12 cellular contexts compared by ENCODE assay signal in the genomic region with DNA sequence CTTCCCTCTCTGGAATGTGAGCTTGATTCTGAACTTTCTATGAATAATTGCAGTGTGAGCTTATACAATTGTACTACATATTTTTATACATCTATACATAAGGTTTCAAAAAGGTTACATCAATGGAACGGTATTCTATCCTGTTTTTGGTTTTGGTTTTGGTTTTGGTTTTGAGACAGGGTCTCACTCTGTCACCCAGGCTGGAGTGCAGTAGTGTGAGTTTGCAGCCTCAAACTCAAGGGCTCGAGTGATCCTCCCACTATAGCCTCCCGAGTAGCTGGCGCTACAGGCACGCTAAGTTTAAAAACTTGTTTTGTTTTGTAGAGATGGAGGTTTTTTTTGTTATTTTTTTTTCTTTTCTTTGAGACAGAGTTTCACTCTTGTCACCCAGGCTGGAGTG. TPM values are rescaled to one million over a fixed set of nuclear protein-coding genes. Genes with fewer than 3 reads are reported as not detected.
A peak's percentile ranks its signal among the peaks of the same experiment; 100 is the strongest.
DNase-seq lines count a peak whose midpoint lies in the region; ATAC-seq lines count a peak whose summit lies in the region.
"Had no signal": no experiment of that assay in that cellular context is flagged by ENCODE, and none has a peak within 500 bp of the region (broad histone marks: within the 10 kb centered on the region; RNA-seq: fewer than 3 reads in every experiment).

No MANE protein-coding gene starts in this region.

- peak; percentile 13 for DNase-seq in activated naive CD4-positive, alpha-beta T cell treated with Interleukin-2 at 50 U/mL for 16 hours
- no peak for DNase-seq in activated naive CD4-positive, alpha-beta T cell treated with anti-CD3 and anti-CD28 coated beads, Interleukin-2, amount 50 U/mL, for 16 hours
- no peak for DNase-seq in stimulated activated effector memory CD8-positive, alpha-beta T cell treated with anti-CD3 and anti-CD28 coated beads, Interleukin-12 subunit alpha, Interleukin-12 subunit beta, amount 100 ng/mL, for 72 hours (ENCODE audit: low spot score in 2 of 2)
- DNase-seq in NCI-H2029 treated with DMSO at 0.1 percent for 48 hours (lab: John Stamatoyannopoulos, UW) (no peak), SK-N-DZ (ENCODE audit: low spot score) (no peak), cardiac septum (ENCODE audit: low spot score) (no peak)
- DNase-seq: kidney glomerular epithelial cell, tibial artery had no signal

- intact Hi-C loops in cardiac septum (cut with DNase I): no loop called here

- peaks cover 11% of the 10 kb centered on the region for H3K4me1 Mint-ChIP-seq in activated T-helper 17 cell treated with anti-CD3 and anti-CD28 coated beads, Interleukin-2, amount 50 U/mL, for 72 hours
- peaks cover 4% of the 10 kb centered on the region for H3K4me1 Mint-ChIP-seq in stimulated activated effector memory CD8-positive, alpha-beta T cell treated with anti-CD3 and anti-CD28 coated beads, Interleukin-12 subunit alpha, Interleukin-12 subunit beta, amount 100 ng/mL, for 72 hours

- peak overlapping the region; percentile 85 for H3K4me3 Mint-ChIP-seq in activated T-helper 17 cell treated with anti-CD3 and anti-CD28 coated beads, Interleukin-2, amount 50 U/mL, for 72 hours
- peak overlapping the region; percentile 40 for H3K4me3 Mint-ChIP-seq in stimulated activated effector memory CD8-positive, alpha-beta T cell treated with anti-CD3 and anti-CD28 coated beads, Interleukin-12 subunit alpha, Interleukin-12 subunit beta, amount 100 ng/mL, for 72 hours

- no peaks in the 10 kb centered on the region for H3K36me3 Mint-ChIP-seq in activated T-helper 17 cell treated with anti-CD3 and anti-CD28 coated beads, Interleukin-2, amount 50 U/mL, for 72 hours (ENCODE audit: low read depth)
- H3K36me3 Mint-ChIP-seq in stimulated activated effector memory CD8-positive, alpha-beta T cell treated with anti-CD3 and anti-CD28 coated beads, Interleukin-12 subunit alpha, Interleukin-12 subunit beta, amount 100 ng/mL, for 72 hours: no peaks in the 10 kb centered on the region

- peak overlapping the region; percentile 95 for H3K27ac Mint-ChIP-seq in activated T-helper 17 cell treated with anti-CD3 and anti-CD28 coated beads, Interleukin-2, amount 50 U/mL, for 72 hours
- peak overlapping the region; percentile 53 for H3K27ac Mint-ChIP-seq in stimulated activated effector memory CD8-positive, alpha-beta T cell treated with anti-CD3 and anti-CD28 coated beads, Interleukin-12 subunit alpha, Interleukin-12 subunit beta, amount 100 ng/mL, for 72 hours

- peak; percentile 55 for ATAC-seq in HG03196 (IDR thresholded peaks at IDR 0.05; ENCODE audit: unreplicated experiment)
- ATAC-seq in activated T-helper 17 cell treated with anti-CD3 and anti-CD28 coated beads, Interleukin-2, amount 50 U/mL, for 72 hours (replicated peaks): peak; percentile 80
- peak; percentile 17 for ATAC-seq in stimulated activated effector memory CD8-positive, alpha-beta T cell treated with anti-CD3 and anti-CD28 coated beads, Interleukin-12 subunit alpha, Interleukin-12 subunit beta, amount 100 ng/mL, for 72 hours

- no peaks in the 10 kb centered on the region for H3K9me3 Mint-ChIP-seq in activated T-helper 17 cell treated with anti-CD3 and anti-CD28 coated beads, Interleukin-2, amount 50 U/mL, for 72 hours
- no peaks in the 10 kb centered on the region for H3K9me3 Mint-ChIP-seq in stimulated activated effector memory CD8-positive, alpha-beta T cell treated with anti-CD3 and anti-CD28 coated beads, Interleukin-12 subunit alpha, Interleukin-12 subunit beta, amount 100 ng/mL, for 72 hours

- H3K27me3 Mint-ChIP-seq in activated T-helper 17 cell treated with anti-CD3 and anti-CD28 coated beads, Interleukin-2, amount 50 U/mL, for 72 hours: no peaks in the 10 kb centered on the region

RNA-seq across cellular contexts. Expression of gene CTRB1, which starts 1.1 kb away (rescaled TPM):
- total RNA-seq in activated T-helper 17 cell treated with anti-CD3 and anti-CD28 coated beads, Interleukin-2, amount 50 U/mL, for 72 hours: not detected
- polyA plus RNA-seq in SK-N-DZ (2014; cell fraction: cytosol; rRNA removed): not detected in 2 replicates
- not detected in 2 replicates for polyA plus RNA-seq in SK-N-DZ (2014; cell fraction: nucleus; rRNA removed)
- not detected for total RNA-seq in cardiac septum
- total RNA-seq: NCI-H460, SK-MEL-5 had no signal

RNA-seq across cellular contexts. Expression of gene CTRB2, which starts 12.9 kb away (rescaled TPM):
- not detected for total RNA-seq in activated T-helper 17 cell treated with anti-CD3 and anti-CD28 coated beads, Interleukin-2, amount 50 U/mL, for 72 hours
- polyA plus RNA-seq in SK-N-DZ (2014; cell fraction: cytosol; rRNA removed): not detected in 2 replicates
- polyA plus RNA-seq in SK-N-DZ (2014; cell fraction: nucleus; rRNA removed): not detected in 2 replicates
- total RNA-seq in cardiac septum: not detected
- total RNA-seq: NCI-H460, SK-MEL-5 had no signal

RNA-seq across cellular contexts. Expression of gene BCAR1, which starts 31.6 kb away (rescaled TPM):
- under 1 TPM in 1 of 2 donors, not detected in 1; 0.58 TPM for total RNA-seq in activated T-helper 17 cell treated with anti-CD3 and anti-CD28 coated beads, Interleukin-2, amount 50 U/mL, for 72 hours
- 38.2 and 42.1 TPM in 2 replicates for polyA plus RNA-seq in SK-N-DZ (2014; cell fraction: cytosol; rRNA removed)
- polyA plus RNA-seq in SK-N-DZ (2014; cell fraction: nucleus; rRNA removed): 33.6 and 40.5 TPM in 2 replicates
- 80.3 TPM for total RNA-seq in cardiac septum

Comparison
In these comparisons a context has a peak if more than half of its experiments do, and no peak if none do; other contexts are left out.
1. ATAC-seq: peak in every context shown above with its lines; median percentile 80 in activated T-helper 17 cell treated with anti-CD3 and anti-CD28 coated beads, Interleukin-2, amount 50 U/mL, for 72 hours; 55 in HG03196; 17 in stimulated activated effector memory CD8-positive, alpha-beta T cell treated with anti-CD3 and anti-CD28 coated beads, Interleukin-12 subunit alpha, Interleukin-12 subunit beta, amount 100 ng/mL, for 72 hours.
2. RNA of gene BCAR1, which starts 31.6 kb away (total RNA-seq): 80.3 TPM in cardiac septum (single experiment); 0.58 TPM in activated T-helper 17 cell treated with anti-CD3 and anti-CD28 coated beads, Interleukin-2, amount 50 U/mL, for 72 hours; every median in the first group is over 10 times any median in the second.